1 cellular context compared by ENCODE assay signal in the genomic region with DNA sequence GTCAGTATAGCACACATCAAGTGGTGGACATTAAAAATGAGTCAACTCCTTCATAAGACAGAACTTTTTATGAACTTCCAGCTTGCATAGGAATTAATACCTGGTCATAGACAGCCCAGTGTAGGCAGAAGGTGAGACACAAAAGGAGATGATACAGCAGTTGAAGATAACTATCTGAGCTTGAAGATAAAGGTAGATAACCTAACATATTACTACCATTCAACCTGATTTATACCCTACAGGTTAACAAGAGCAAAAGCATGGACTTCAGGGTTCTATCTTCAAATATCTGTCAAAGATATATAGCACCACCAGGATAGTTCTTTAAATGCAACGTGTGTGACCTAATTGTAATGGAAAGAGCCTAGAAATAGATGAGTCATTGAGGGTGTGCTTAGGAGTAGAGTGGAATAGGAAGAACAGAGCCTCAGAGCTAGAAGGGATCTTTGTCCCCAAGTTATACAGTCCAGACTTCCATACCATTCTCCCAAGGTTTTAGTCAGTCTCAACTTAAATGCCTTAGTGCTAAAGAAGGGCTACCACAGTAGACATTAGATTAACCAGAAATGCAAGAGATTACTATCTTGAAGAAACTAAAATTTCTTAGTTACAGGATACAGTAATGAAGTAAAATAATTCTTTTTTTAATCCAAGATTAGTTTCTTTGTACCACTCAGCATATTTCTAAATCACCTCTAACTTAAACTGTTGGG.
A peak's percentile ranks its signal among the peaks of the same experiment; 100 is the strongest.
TF ChIP-seq lines count a peak whose summit lies in the region.

No MANE protein-coding gene starts in this region.

TF ChIP-seq in K562, 482 proteins besides CTCF, POLR2A, EP300 and RAD21 (continued from another document and continues in another):
- TF ChIP-seq, protein P1, sequence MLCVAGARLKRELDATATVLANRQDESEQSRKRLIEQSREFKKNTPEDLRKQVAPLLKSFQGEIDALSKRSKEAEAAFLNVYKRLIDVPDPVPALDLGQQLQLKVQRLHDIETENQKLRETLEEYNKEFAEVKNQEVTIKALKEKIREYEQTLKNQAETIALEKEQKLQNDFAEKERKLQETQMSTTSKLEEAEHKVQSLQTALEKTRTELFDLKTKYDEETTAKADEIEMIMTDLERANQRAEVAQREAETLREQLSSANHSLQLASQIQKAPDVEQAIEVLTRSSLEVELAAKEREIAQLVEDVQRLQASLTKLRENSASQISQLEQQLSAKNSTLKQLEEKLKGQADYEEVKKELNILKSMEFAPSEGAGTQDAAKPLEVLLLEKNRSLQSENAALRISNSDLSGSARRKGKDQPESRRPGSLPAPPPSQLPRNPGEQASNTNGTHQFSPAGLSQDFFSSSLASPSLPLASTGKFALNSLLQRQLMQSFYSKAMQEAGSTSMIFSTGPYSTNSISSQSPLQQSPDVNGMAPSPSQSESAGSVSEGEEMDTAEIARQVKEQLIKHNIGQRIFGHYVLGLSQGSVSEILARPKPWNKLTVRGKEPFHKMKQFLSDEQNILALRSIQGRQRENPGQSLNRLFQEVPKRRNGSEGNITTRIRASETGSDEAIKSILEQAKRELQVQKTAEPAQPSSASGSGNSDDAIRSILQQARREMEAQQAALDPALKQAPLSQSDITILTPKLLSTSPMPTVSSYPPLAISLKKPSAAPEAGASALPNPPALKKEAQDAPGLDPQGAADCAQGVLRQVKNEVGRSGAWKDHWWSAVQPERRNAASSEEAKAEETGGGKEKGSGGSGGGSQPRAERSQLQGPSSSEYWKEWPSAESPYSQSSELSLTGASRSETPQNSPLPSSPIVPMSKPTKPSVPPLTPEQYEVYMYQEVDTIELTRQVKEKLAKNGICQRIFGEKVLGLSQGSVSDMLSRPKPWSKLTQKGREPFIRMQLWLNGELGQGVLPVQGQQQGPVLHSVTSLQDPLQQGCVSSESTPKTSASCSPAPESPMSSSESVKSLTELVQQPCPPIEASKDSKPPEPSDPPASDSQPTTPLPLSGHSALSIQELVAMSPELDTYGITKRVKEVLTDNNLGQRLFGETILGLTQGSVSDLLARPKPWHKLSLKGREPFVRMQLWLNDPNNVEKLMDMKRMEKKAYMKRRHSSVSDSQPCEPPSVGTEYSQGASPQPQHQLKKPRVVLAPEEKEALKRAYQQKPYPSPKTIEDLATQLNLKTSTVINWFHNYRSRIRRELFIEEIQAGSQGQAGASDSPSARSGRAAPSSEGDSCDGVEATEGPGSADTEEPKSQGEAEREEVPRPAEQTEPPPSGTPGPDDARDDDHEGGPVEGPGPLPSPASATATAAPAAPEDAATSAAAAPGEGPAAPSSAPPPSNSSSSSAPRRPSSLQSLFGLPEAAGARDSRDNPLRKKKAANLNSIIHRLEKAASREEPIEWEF (CRISPR knock-in tag; IDR thresholded peaks at IDR 0.05): peak; percentile 49; the same call in 1 of the 2 replicates
- no peak for TF ChIP-seq ELF2 (CRISPR knock-in tag; IDR thresholded peaks at IDR 0.05)
- peak; percentile 76 for TF ChIP-seq SMARCB1 (IDR thresholded peaks at IDR 0.05; ENCODE audit: insufficient read length, low read depth)
- TF ChIP-seq, protein P2, sequence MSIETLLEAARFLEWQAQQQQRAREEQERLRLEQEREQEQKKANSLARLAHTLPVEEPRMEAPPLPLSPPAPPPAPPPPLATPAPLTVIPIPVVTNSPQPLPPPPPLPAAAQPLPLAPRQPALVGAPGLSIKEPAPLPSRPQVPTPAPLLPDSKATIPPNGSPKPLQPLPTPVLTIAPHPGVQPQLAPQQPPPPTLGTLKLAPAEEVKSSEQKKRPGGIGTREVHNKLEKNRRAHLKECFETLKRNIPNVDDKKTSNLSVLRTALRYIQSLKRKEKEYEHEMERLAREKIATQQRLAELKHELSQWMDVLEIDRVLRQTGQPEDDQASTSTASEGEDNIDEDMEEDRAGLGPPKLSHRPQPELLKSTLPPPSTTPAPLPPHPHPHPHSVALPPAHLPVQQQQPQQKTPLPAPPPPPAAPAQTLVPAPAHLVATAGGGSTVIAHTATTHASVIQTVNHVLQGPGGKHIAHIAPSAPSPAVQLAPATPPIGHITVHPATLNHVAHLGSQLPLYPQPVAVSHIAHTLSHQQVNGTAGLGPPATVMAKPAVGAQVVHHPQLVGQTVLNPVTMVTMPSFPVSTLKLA (conservative IDR thresholded peaks at IDR 0.05): peak in 1 of 2 experiments; percentile 56; a peak in 1 of 4 replicates
- TF ChIP-seq, protein P3, sequence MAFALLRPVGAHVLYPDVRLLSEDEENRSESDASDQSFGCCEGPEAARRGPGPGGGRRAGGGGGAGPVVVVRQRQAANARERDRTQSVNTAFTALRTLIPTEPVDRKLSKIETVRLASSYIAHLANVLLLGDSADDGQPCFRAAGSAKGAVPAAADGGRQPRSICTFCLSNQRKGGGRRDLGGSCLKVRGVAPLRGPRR (CRISPR knock-in tag; IDR thresholded peaks at IDR 0.05): no peak
- no peak; the same call in 1 of the 2 replicates for TF ChIP-seq ZZZ3 (IDR thresholded peaks at IDR 0.05)
- no peak for TF ChIP-seq ZNF699 (CRISPR knock-in tag; IDR thresholded peaks at IDR 0.05; ENCODE audit: insufficient replicate concordance)
- TF ChIP-seq CHD4 (IDR thresholded peaks at IDR 0.05; ENCODE audit: insufficient read depth, insufficient replicate concordance, low read depth, low read length, poor library complexity, severe bottlenecking): peak; percentile 40
- peak; percentile 93; the same call in 1 of the 2 replicates for TF ChIP-seq ZEB2 (IDR thresholded peaks at IDR 0.05)
- TF ChIP-seq ZNF316 (IDR thresholded peaks at IDR 0.05): peak; percentile 95
- no peak for TF ChIP-seq ARHGAP35 (IDR thresholded peaks at IDR 0.05; ENCODE audit: partially characterized antibody)
- TF ChIP-seq FOXK1 (CRISPR knock-in tag; IDR thresholded peaks at IDR 0.05; ENCODE audit: borderline replicate concordance): no peak
- peak; percentile 93 for TF ChIP-seq SMARCA4 (IDR thresholded peaks at IDR 0.05)
- no peak for TF ChIP-seq NCOA4 (IDR thresholded peaks at IDR 0.05; ENCODE audit: partially characterized antibody)
- TF ChIP-seq ZC3H11A (IDR thresholded peaks at IDR 0.05; ENCODE audit: low read depth, low read length): no peak
- TF ChIP-seq KDM2B (CRISPR knock-in tag; IDR thresholded peaks at IDR 0.05): no peak
- TF ChIP-seq, protein P4, sequence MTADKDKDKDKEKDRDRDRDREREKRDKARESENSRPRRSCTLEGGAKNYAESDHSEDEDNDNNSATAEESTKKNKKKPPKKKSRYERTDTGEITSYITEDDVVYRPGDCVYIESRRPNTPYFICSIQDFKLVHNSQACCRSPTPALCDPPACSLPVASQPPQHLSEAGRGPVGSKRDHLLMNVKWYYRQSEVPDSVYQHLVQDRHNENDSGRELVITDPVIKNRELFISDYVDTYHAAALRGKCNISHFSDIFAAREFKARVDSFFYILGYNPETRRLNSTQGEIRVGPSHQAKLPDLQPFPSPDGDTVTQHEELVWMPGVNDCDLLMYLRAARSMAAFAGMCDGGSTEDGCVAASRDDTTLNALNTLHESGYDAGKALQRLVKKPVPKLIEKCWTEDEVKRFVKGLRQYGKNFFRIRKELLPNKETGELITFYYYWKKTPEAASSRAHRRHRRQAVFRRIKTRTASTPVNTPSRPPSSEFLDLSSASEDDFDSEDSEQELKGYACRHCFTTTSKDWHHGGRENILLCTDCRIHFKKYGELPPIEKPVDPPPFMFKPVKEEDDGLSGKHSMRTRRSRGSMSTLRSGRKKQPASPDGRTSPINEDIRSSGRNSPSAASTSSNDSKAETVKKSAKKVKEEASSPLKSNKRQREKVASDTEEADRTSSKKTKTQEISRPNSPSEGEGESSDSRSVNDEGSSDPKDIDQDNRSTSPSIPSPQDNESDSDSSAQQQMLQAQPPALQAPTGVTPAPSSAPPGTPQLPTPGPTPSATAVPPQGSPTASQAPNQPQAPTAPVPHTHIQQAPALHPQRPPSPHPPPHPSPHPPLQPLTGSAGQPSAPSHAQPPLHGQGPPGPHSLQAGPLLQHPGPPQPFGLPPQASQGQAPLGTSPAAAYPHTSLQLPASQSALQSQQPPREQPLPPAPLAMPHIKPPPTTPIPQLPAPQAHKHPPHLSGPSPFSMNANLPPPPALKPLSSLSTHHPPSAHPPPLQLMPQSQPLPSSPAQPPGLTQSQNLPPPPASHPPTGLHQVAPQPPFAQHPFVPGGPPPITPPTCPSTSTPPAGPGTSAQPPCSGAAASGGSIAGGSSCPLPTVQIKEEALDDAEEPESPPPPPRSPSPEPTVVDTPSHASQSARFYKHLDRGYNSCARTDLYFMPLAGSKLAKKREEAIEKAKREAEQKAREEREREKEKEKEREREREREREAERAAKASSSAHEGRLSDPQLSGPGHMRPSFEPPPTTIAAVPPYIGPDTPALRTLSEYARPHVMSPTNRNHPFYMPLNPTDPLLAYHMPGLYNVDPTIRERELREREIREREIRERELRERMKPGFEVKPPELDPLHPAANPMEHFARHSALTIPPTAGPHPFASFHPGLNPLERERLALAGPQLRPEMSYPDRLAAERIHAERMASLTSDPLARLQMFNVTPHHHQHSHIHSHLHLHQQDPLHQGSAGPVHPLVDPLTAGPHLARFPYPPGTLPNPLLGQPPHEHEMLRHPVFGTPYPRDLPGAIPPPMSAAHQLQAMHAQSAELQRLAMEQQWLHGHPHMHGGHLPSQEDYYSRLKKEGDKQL (CRISPR knock-in tag; IDR thresholded peaks at IDR 0.05; ENCODE audit: borderline replicate concordance): no peak
- no peak for TF ChIP-seq COPS2 (conservative IDR thresholded peaks at IDR 0.05)
- TF ChIP-seq ZNF24 (IDR thresholded peaks at IDR 0.05): no peak
- TF ChIP-seq EHMT2 (IDR thresholded peaks at IDR 0.05): peak; percentile 90
- TF ChIP-seq SMARCA5 (IDR thresholded peaks at IDR 0.05): peak; percentile 32; the same call in 1 of the 2 replicates
- TF ChIP-seq ZNF124 (CRISPR knock-in tag; IDR thresholded peaks at IDR 0.05): no peak
- no peak for TF ChIP-seq KDM4B (IDR thresholded peaks at IDR 0.05; ENCODE audit: borderline replicate concordance in 2 of 2, low read depth in 1 of 2)
- peak; percentile 77 for TF ChIP-seq MTA3 (IDR thresholded peaks at IDR 0.05; ENCODE audit: borderline replicate concordance)
- TF ChIP-seq, protein P5, sequence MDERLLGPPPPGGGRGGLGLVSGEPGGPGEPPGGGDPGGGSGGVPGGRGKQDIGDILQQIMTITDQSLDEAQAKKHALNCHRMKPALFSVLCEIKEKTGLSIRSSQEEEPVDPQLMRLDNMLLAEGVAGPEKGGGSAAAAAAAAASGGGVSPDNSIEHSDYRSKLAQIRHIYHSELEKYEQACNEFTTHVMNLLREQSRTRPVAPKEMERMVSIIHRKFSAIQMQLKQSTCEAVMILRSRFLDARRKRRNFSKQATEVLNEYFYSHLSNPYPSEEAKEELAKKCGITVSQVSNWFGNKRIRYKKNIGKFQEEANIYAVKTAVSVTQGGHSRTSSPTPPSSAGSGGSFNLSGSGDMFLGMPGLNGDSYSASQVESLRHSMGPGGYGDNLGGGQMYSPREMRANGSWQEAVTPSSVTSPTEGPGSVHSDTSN (CRISPR knock-in tag; IDR thresholded peaks at IDR 0.05; ENCODE audit: low read depth): no peak
- TF ChIP-seq, protein P5 (tag; conservative IDR thresholded peaks at IDR 0.05; ENCODE audit: low read depth): peak; percentile 50
- peak; percentile 93 for TF ChIP-seq C11orf30 (IDR thresholded peaks at IDR 0.05; ENCODE audit: low read depth)
- no peak for TF ChIP-seq SUPT5H (IDR thresholded peaks at IDR 0.05)
- no peak for TF ChIP-seq KLF13 (tag; IDR thresholded peaks at IDR 0.05; ENCODE audit: borderline replicate concordance, low read depth)
- no peak; the same call in 1 of the 2 replicates for TF ChIP-seq ESRRA (IDR thresholded peaks at IDR 0.05; ENCODE audit: borderline replicate concordance, low read depth)
- TF ChIP-seq RBM17 (IDR thresholded peaks at IDR 0.05; ENCODE audit: borderline replicate concordance, low read depth, low read length): no peak
- peak; percentile 48 to 58; a peak in 3 of 4 replicates for TF ChIP-seq TRIM24 (IDR thresholded peaks at IDR 0.05)
- peak; percentile 90 for TF ChIP-seq NFE2L1 (tag; IDR thresholded peaks at IDR 0.05; ENCODE audit: borderline replicate concordance, low read depth)
- TF ChIP-seq, protein P6, sequence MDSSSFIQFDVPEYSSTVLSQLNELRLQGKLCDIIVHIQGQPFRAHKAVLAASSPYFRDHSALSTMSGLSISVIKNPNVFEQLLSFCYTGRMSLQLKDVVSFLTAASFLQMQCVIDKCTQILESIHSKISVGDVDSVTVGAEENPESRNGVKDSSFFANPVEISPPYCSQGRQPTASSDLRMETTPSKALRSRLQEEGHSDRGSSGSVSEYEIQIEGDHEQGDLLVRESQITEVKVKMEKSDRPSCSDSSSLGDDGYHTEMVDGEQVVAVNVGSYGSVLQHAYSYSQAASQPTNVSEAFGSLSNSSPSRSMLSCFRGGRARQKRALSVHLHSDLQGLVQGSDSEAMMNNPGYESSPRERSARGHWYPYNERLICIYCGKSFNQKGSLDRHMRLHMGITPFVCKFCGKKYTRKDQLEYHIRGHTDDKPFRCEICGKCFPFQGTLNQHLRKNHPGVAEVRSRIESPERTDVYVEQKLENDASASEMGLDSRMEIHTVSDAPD (CRISPR knock-in tag; IDR thresholded peaks at IDR 0.05): no peak
- TF ChIP-seq NR4A1 (CRISPR knock-in tag; IDR thresholded peaks at IDR 0.05): no peak
- TF ChIP-seq NR4A1 (tag; IDR thresholded peaks at IDR 0.05): no peak
- peak; percentile 56; the same call in 1 of the 2 replicates for TF ChIP-seq LEF1 (IDR thresholded peaks at IDR 0.05)
- TF ChIP-seq PPARD (CRISPR knock-in tag; IDR thresholded peaks at IDR 0.05): no peak
- no peak for TF ChIP-seq XRCC4 (IDR thresholded peaks at IDR 0.05; ENCODE audit: extremely low read depth, insufficient read depth, insufficient read length)
- TF ChIP-seq, protein P7, sequence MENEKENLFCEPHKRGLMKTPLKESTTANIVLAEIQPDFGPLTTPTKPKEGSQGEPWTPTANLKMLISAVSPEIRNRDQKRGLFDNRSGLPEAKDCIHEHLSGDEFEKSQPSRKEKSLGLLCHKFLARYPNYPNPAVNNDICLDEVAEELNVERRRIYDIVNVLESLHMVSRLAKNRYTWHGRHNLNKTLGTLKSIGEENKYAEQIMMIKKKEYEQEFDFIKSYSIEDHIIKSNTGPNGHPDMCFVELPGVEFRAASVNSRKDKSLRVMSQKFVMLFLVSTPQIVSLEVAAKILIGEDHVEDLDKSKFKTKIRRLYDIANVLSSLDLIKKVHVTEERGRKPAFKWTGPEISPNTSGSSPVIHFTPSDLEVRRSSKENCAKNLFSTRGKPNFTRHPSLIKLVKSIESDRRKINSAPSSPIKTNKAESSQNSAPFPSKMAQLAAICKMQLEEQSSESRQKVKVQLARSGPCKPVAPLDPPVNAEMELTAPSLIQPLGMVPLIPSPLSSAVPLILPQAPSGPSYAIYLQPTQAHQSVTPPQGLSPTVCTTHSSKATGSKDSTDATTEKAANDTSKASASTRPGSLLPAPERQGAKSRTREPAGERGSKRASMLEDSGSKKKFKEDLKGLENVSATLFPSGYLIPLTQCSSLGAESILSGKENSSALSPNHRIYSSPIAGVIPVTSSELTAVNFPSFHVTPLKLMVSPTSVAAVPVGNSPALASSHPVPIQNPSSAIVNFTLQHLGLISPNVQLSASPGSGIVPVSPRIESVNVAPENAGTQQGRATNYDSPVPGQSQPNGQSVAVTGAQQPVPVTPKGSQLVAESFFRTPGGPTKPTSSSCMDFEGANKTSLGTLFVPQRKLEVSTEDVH (IDR thresholded peaks at IDR 0.05; ENCODE audit: low read depth, partially characterized antibody): peak; percentile 22
- TF ChIP-seq ZFP30 (CRISPR knock-in tag; IDR thresholded peaks at IDR 0.05; ENCODE audit: borderline replicate concordance): no peak
- TF ChIP-seq ZNF282 (CRISPR knock-in tag; IDR thresholded peaks at IDR 0.05): no peak
